ENCODE assay signal across 8 cellular contexts in the genomic region with DNA sequence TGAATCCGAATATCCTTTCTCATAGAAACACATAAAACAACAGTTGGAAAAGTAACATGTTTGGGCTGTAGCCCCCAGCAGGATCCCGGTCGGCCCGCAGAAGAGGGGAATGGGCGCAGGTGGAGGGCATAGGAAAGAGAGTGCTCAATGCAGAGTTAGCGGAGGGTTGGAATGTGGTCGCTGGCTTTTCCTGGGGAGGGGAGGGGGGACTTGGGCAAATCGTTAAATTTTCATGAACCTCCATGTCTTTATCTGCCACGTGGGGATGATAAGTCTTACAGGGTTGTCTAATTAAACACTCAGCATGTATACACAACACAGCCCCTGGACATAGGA. TPM values are rescaled to one million over a fixed set of nuclear protein-coding genes. Genes with fewer than 3 reads are reported as not detected.
DNase-seq lines count a peak whose midpoint lies in the region; ATAC-seq and TF ChIP-seq lines count a peak whose summit lies in the region.

No MANE protein-coding gene starts in this region.

- H3K36me3 Mint-ChIP-seq in naive B cell = no peaks in the 10 kb centered on the region

- peaks cover 0 to 4% (median 0%) of the 10 kb centered on the region in 3 donors for H3K27me3 Mint-ChIP-seq in naive B cell

- H3K4me3 Mint-ChIP-seq in naive B cell = peak overlapping the region; percentile 91 to 98 (median 94)

- peak overlapping the region; percentile 51 to 99 (median 90) for H3K27ac Mint-ChIP-seq in naive B cell

- DNase-seq in AG09309 (ENCODE audit: low read depth) = no peak
- DNase-seq in HT-29 (ENCODE audit: low spot score) = peak; percentile 41
- DNase-seq in choroid plexus epithelial cell (ENCODE audit: low read depth) = no peak
- DNase-seq in naive B cell = no peak
- no peak for DNase-seq in stimulated activated CD4-positive, alpha-beta T cell treated with anti-CD3 and anti-CD28 coated beads, Interleukin-1b, Interleukin-23, amount 100 ng/mL, for 48 hours
- no peak for DNase-seq in HPDE6-E6E7 (ENCODE audit: extremely low spot score)
- DNase-seq in MV-4-11 (lab: John Stamatoyannopoulos, UW) = no peak

- H3K9me3 Mint-ChIP-seq in naive B cell = no peaks in the 10 kb centered on the region

- ATAC-seq in naive B cell (ENCODE audit: low read depth in 2 of 2) = no peak
- no peak for ATAC-seq in HG02973 (IDR thresholded peaks at IDR 0.05; ENCODE audit: unreplicated experiment)

- peaks cover 23 to 37% (median 25%) of the 10 kb centered on the region in 3 donors for H3K4me1 Mint-ChIP-seq in naive B cell

- TF ChIP-seq CTCF in AG09309 (IDR thresholded peaks at IDR 0.05; ENCODE audit: control insufficient read depth, insufficient read depth, low read depth, low read length, missing control alignments) = no peak
- TF ChIP-seq CTCF in choroid plexus epithelial cell (conservative IDR thresholded peaks at IDR 0.05; ENCODE audit: low read depth, low read length) = no peak

- H3K4me3 ChIP-seq in AG09309 (ENCODE audit: control insufficient read depth, low read depth, low read length) = peak overlapping the region; percentile 41
- H3K4me3 ChIP-seq in choroid plexus epithelial cell (ENCODE audit: low read depth, low read length) = peak overlapping the region; percentile 87

RNA-seq across cellular contexts. Expression of a gene that starts 0.4 kb away (rescaled TPM):
- 3.3 and 3.4 TPM in 2 replicates for total RNA-seq in HT-29 (2014; rRNA removed; shearing (Covaris generic))
- polyA plus RNA-seq in naive B cell (ENCODE audit: low read depth in 6 of 6) = 10 to 100 TPM; 31.4 to 44.5 (median 32.5) TPM
